ENCODE assay signal across 26 cellular contexts in the genomic region with DNA sequence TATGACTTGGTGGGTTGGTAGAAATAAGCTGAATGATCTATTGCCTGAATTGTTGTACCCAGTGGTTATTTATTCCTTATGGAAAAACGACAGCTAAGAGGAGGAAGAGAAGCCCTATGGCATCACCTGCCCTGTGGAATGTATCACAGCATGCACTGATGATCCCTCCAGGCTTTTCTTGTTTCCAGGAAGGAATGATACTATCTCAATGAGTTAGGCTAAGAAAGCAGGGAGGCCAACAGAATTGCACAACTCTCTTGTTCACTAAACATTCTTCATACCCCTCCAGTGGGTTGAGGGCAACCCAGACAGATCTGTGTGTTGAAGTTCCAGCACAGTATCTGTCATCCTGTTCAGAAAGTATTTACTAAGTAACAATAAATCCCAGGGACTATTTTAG.
"Had no signal": no experiment of that assay in that cellular context is flagged by ENCODE, and none has a peak within 500 bp of the region (broad histone marks: within the 10 kb centered on the region; RNA-seq: fewer than 3 reads in every experiment).

No MANE protein-coding gene starts in this region.

- H3K9me3 ChIP-seq: stomach, suprapubic skin, testis, thoracic aorta, thyroid gland, tibial artery, tibial nerve, transverse colon, upper lobe of left lung, upper lobe of right lung, uterus, vagina had no signal

- H3K4me1 ChIP-seq: stomach, suprapubic skin, testis, thyroid gland, tibial artery, tibial nerve, upper lobe of left lung, upper lobe of right lung, uterus, vagina had no signal

- FAIRE-seq: urothelium cell line had no signal

- H3K4me3 ChIP-seq: stomach, suprapubic skin, testis, thoracic aorta, thyroid gland, tibial artery, tibial nerve, transverse colon, upper lobe of left lung, upper lobe of right lung, uterus, vagina had no signal

- H3K36me3 ChIP-seq: stomach, suprapubic skin, thoracic aorta, thyroid gland, tibial artery, tibial nerve, transverse colon, upper lobe of left lung, upper lobe of right lung, uterus, vagina had no signal

- H3K27me3 ChIP-seq: stomach, suprapubic skin, testis, thyroid gland, tibial artery, tibial nerve, transverse colon, upper lobe of left lung, upper lobe of right lung, uterus, vagina had no signal

- ATAC-seq: stimulated activated effector memory CD8-positive, alpha-beta T cell treated with anti-CD3 and anti-CD28 coated beads, Interleukin-12 subunit alpha, Interleukin-12 subunit beta, amount 100 ng/mL, for 72 hours; stimulated activated memory B cell treated with anti-CD40 and anti-IgM and Interleukin-4, amounts not matched to agents 10 μg/mL and 1 μg/mL and 100 μg/mL, for 72 hours; stimulated activated naive B cell treated with anti-CD40 and anti-IgM and Interleukin-4, amounts not matched to agents 10 μg/mL and 1 μg/mL and 100 μg/mL, for 72 hours; stimulated activated naive CD8-positive, alpha-beta T cell treated with anti-CD3 and anti-CD28 coated beads, Interleukin-15, amount 100 ng/mL, for 72 hours; stimulated activated naive CD8-positive, alpha-beta T cell treated with anti-CD3 and anti-CD28 coated beads, Interleukin-15, Interleukin-2, amounts not matched to agents 100 U/mL and 50 U/mL, for 24 hours; upper lobe of right lung had no signal

- H3K27ac ChIP-seq: stomach, suprapubic skin, testis, thoracic aorta, thyroid gland, tibial artery, tibial nerve, transverse colon, upper lobe of left lung, upper lobe of right lung, uterus, vagina had no signal

- DNase-seq: stimulated activated CD4-positive, alpha-beta T cell treated with anti-CD3 and anti-CD28 coated beads, Interleukin-2, amount 100 ng/mL, for 48 hours; stimulated activated CD4-positive, alpha-beta T cell treated with anti-CD3 and anti-CD28 coated beads, Interleukin-4, amount 100 ng/mL, for 1 hour; stimulated activated CD4-positive, alpha-beta T cell treated with anti-CD3 and anti-CD28 coated beads, Interleukin-4, amount 100 ng/mL, for 24 hours; stimulated activated CD4-positive, alpha-beta T cell treated with anti-CD3 and anti-CD28 coated beads, Interleukin-4, amount 100 ng/mL, for 4 hours; stimulated activated CD8-positive, alpha-beta memory T cell treated with anti-CD3 and anti-CD28 coated beads, Interleukin-4, amount 100 ng/mL, for 48 hours; stimulated activated naive B cell treated with anti-CD40 and anti-IgM and Interleukin-4, amounts not matched to agents 10 μg/mL and 1 μg/mL and 100 μg/mL, for 72 hours; stimulated activated naive CD4-positive, alpha-beta T cell; stimulated activated naive CD4-positive, alpha-beta T cell treated with Interleukin-2 at 50 U/mL for 16 hours; stimulated activated naive CD8-positive, alpha-beta T cell treated with anti-CD3 and anti-CD28 coated beads, Interleukin-15, amount 100 ng/mL, for 72 hours; stimulated activated naive CD8-positive, alpha-beta T cell treated with anti-CD3 and anti-CD28 coated beads, Interleukin-15, Interleukin-2, amounts not matched to agents 100 U/mL and 50 U/mL, for 24 hours; stomach; substantia nigra; testis; thyroid gland; tibial artery; transverse colon; upper lobe of left lung; upper lobe of right lung; uterus had no signal
